ENCODE assay signal across 23 cellular contexts in genomic region chr6:19734061-19734460, GRCh38.
"Had no signal": no experiment of that assay in that cellular context is flagged by ENCODE, and none has a peak within 500 bp of the region (broad histone marks: within the 10 kb centered on the region; RNA-seq: fewer than 3 reads in every experiment).

No MANE protein-coding gene starts in this region.

- H3K36me3 Mint-ChIP-seq: activated naive CD8-positive, alpha-beta T cell treated with anti-CD3 and anti-CD28 coated beads for 36 hours; naive thymus-derived CD4-positive, alpha-beta T cell; stimulated activated memory B cell treated with anti-CD40 and anti-IgM and Interleukin-4, amounts not matched to agents 10 μg/mL and 1 μg/mL and 100 μg/mL, for 72 hours had no signal

- H3K9me3 ChIP-seq: lower lobe of right lung, sigmoid colon, stomach, suprapubic skin had no signal

- H3K4me1 ChIP-seq: foreskin keratinocyte, lower lobe of right lung, sigmoid colon, stomach, suprapubic skin, tibial nerve had no signal

- ATAC-seq: activated CD8-positive, alpha-beta T cell treated with anti-CD3 and anti-CD28 coated beads for 36 hours; foreskin keratinocyte; left lobe of liver; lower lobe of right lung; naive thymus-derived CD4-positive, alpha-beta T cell; stimulated activated memory B cell treated with anti-CD40 and anti-IgM and Interleukin-4, amounts not matched to agents 10 μg/mL and 1 μg/mL and 100 μg/mL, for 72 hours had no signal

- H3K4me3 Mint-ChIP-seq: activated CD4-positive, alpha-beta T cell treated with anti-CD3 and anti-CD28 coated beads, Interleukin-2, amount 10 ng/mL, durations not matched to agents 7 days and 5 days; activated CD8-positive, alpha-beta T cell treated with anti-CD3 and anti-CD28 coated beads for 36 hours; activated naive CD8-positive, alpha-beta T cell treated with anti-CD3 and anti-CD28 coated beads for 36 hours; naive thymus-derived CD4-positive, alpha-beta T cell; neural crest cell; stimulated activated memory B cell treated with anti-CD40 and anti-IgM and Interleukin-4, amounts not matched to agents 10 μg/mL and 1 μg/mL and 100 μg/mL, for 72 hours had no signal

- H3K4me3 ChIP-seq: lower lobe of right lung, sigmoid colon, smooth muscle cell, stomach, suprapubic skin, tibial nerve had no signal

- H3K4me1 Mint-ChIP-seq: activated CD4-positive, alpha-beta T cell treated with anti-CD3 and anti-CD28 coated beads, Interleukin-2, amount 10 ng/mL, durations not matched to agents 7 days and 5 days; activated naive CD8-positive, alpha-beta T cell treated with anti-CD3 and anti-CD28 coated beads for 36 hours; naive thymus-derived CD4-positive, alpha-beta T cell; stimulated activated memory B cell treated with anti-CD40 and anti-IgM and Interleukin-4, amounts not matched to agents 10 μg/mL and 1 μg/mL and 100 μg/mL, for 72 hours had no signal

- H3K27me3 Mint-ChIP-seq: activated CD4-positive, alpha-beta T cell treated with anti-CD3 and anti-CD28 coated beads, Interleukin-2, amount 10 ng/mL, durations not matched to agents 7 days and 5 days; activated CD8-positive, alpha-beta T cell treated with anti-CD3 and anti-CD28 coated beads for 36 hours; stimulated activated memory B cell treated with anti-CD40 and anti-IgM and Interleukin-4, amounts not matched to agents 10 μg/mL and 1 μg/mL and 100 μg/mL, for 72 hours had no signal

- H3K27ac ChIP-seq: foreskin keratinocyte, lower lobe of right lung, sigmoid colon, stomach, suprapubic skin, tibial nerve, VCaP had no signal

- H3K27me3 ChIP-seq: foreskin keratinocyte, sigmoid colon, stomach, suprapubic skin, tibial nerve had no signal

- H3K36me3 ChIP-seq: lower lobe of right lung, sigmoid colon, stomach, suprapubic skin, tibial nerve had no signal

- DNase-seq: activated CD4-positive, alpha-beta T cell treated with anti-CD3 and anti-CD28 coated beads, Interleukin-2, amount 10 ng/mL, durations not matched to agents 7 days and 5 days; activated CD4-positive, CD25-positive, alpha-beta regulatory T cell treated with anti-CD3 and anti-CD28 coated beads, Interleukin-2, amount 50 U/mL, for 72 hours; activated CD8-positive, alpha-beta T cell treated with anti-CD3 and anti-CD28 coated beads for 36 hours; activated naive CD8-positive, alpha-beta T cell treated with anti-CD3 and anti-CD28 coated beads for 36 hours; activated T-cell treated with anti-CD3 and anti-CD28 coated beads, Interleukin-2, amount 50 U/mL, for 1 hour; cerebellar nuclear complex; cortex of kidney; foreskin keratinocyte; kidney; lower lobe of right lung; naive thymus-derived CD4-positive, alpha-beta T cell; retina; sigmoid colon; stimulated activated CD4-positive, alpha-beta T cell treated with anti-CD3 and anti-CD28 coated beads, Interleukin-15, amount 100 ng/mL, for 24 hours; stomach; T-helper 2 cell had no signal

- H3K9me3 Mint-ChIP-seq: activated CD4-positive, alpha-beta T cell treated with anti-CD3 and anti-CD28 coated beads, Interleukin-2, amount 10 ng/mL, durations not matched to agents 7 days and 5 days; activated naive CD8-positive, alpha-beta T cell treated with anti-CD3 and anti-CD28 coated beads for 36 hours had no signal

- H3K27ac Mint-ChIP-seq: activated CD4-positive, alpha-beta T cell treated with anti-CD3 and anti-CD28 coated beads, Interleukin-2, amount 10 ng/mL, durations not matched to agents 7 days and 5 days; activated CD8-positive, alpha-beta T cell treated with anti-CD3 and anti-CD28 coated beads for 36 hours; activated naive CD8-positive, alpha-beta T cell treated with anti-CD3 and anti-CD28 coated beads for 36 hours; naive thymus-derived CD4-positive, alpha-beta T cell; stimulated activated memory B cell treated with anti-CD40 and anti-IgM and Interleukin-4, amounts not matched to agents 10 μg/mL and 1 μg/mL and 100 μg/mL, for 72 hours had no signal

- H3K4me2 ChIP-seq: smooth muscle cell had no signal
